ENCODE assay signal across 11 cellular contexts in genomic region chr13:60134376-60134775, GRCh38. TPM values are rescaled to one million over a fixed set of nuclear protein-coding genes. Genes with fewer than 3 reads are reported as not detected.
A peak's percentile ranks its signal among the peaks of the same experiment; 100 is the strongest.
DNase-seq lines count a peak whose midpoint lies in the region; ATAC-seq and TF ChIP-seq lines count a peak whose summit lies in the region.
"Had no signal": no experiment of that assay in that cellular context is flagged by ENCODE, and none has a peak within 500 bp of the region (broad histone marks: within the 10 kb centered on the region; RNA-seq: fewer than 3 reads in every experiment).

No MANE protein-coding gene starts in this region.

- H3K36me3 ChIP-seq in body of pancreas (replicated peaks in 1 of 2; ENCODE audit: insufficient read depth in 1 of 2, low read depth in 2 of 2), result no peaks in the 10 kb centered on the region
- H3K36me3 ChIP-seq: neutrophil had no signal

- in situ Hi-C loops in GM13976 (cut with MboI; ENCODE audit: low sequenced_read_pairs, unreplicated experiment), result no loop called here

- no peaks in the 10 kb centered on the region for H3K9me3 Mint-ChIP-seq in activated CD8-positive, alpha-beta memory T cell treated with anti-CD3 and anti-CD28 coated beads, Interleukin-2, amount 10 ng/mL, durations not matched to agents 7 days and 5 days (ENCODE audit: low read depth)
- no peaks in the 10 kb centered on the region for H3K9me3 Mint-ChIP-seq in central memory CD8-positive, alpha-beta T cell

- DNase-seq in activated CD8-positive, alpha-beta memory T cell treated with anti-CD3 and anti-CD28 coated beads, Interleukin-2, amount 10 ng/mL, durations not matched to agents 7 days and 5 days, result no peak
- no peak for DNase-seq in activated CD8-positive, alpha-beta memory T cell treated with anti-CD3 and anti-CD28 coated beads for 24 hours
- DNase-seq in central memory CD8-positive, alpha-beta T cell (ENCODE audit: low spot score in 2 of 2), result no peak
- no peak for DNase-seq in retinal pigment epithelial cell (ENCODE audit: low read depth)
- no peak for DNase-seq in GM13976 (ENCODE audit: low spot score)
- no peak for DNase-seq in body of pancreas
- DNase-seq in NCI-H510A (lab: John Stamatoyannopoulos, UW), result no peak
- DNase-seq: NCI-H1092 had no signal

- peaks cover 16% of the 10 kb centered on the region for H3K4me1 Mint-ChIP-seq in activated CD8-positive, alpha-beta memory T cell treated with anti-CD3 and anti-CD28 coated beads, Interleukin-2, amount 10 ng/mL, durations not matched to agents 7 days and 5 days
- H3K4me1 Mint-ChIP-seq in central memory CD8-positive, alpha-beta T cell, result peaks cover 8% of the 10 kb centered on the region

- H3K27me3 ChIP-seq in body of pancreas, result no peaks in the 10 kb centered on the region
- H3K27me3 ChIP-seq: neutrophil had no signal

- peak; percentile 47 for ATAC-seq in activated CD8-positive, alpha-beta memory T cell treated with anti-CD3 and anti-CD28 coated beads, Interleukin-2, amount 10 ng/mL, durations not matched to agents 7 days and 5 days
- ATAC-seq in HG02798 (IDR thresholded peaks at IDR 0.05; ENCODE audit: poor library complexity, unreplicated experiment) (peak; percentile 48), body of pancreas (no peak)
- ATAC-seq in central memory CD8-positive, alpha-beta T cell (replicated peaks; ENCODE audit: extremely low read depth, poor library complexity, severe bottlenecking), result peak; percentile 52
- ATAC-seq: Right ventricle myocardium inferior had no signal

- H3K9me3 ChIP-seq in body of pancreas, result no peaks in the 10 kb centered on the region
- H3K9me3 ChIP-seq: neutrophil had no signal

- H3K36me3 Mint-ChIP-seq in activated CD8-positive, alpha-beta memory T cell treated with anti-CD3 and anti-CD28 coated beads, Interleukin-2, amount 10 ng/mL, durations not matched to agents 7 days and 5 days, result peaks cover 14% of the 10 kb centered on the region
- H3K36me3 Mint-ChIP-seq in central memory CD8-positive, alpha-beta T cell (ENCODE audit: insufficient read depth), result peaks cover 2% of the 10 kb centered on the region

- H3K4me3 ChIP-seq in retinal pigment epithelial cell (ENCODE audit: low read length) (no peak overlapping the region), body of pancreas (no peak overlapping the region)

- intact Hi-C loops in body of pancreas (cut with DNase I), result no loop called here

- 85 to 93% methylated on average over 4 of the region's 4 CpGs for whole genome bisulfite sequencing in body of pancreas, 2 donors

- H3K4me3 Mint-ChIP-seq in activated CD8-positive, alpha-beta memory T cell treated with anti-CD3 and anti-CD28 coated beads, Interleukin-2, amount 10 ng/mL, durations not matched to agents 7 days and 5 days, result no peak overlapping the region
- no peak overlapping the region for H3K4me3 Mint-ChIP-seq in central memory CD8-positive, alpha-beta T cell

- CTCF ChIA-PET in activated CD8-positive, alpha-beta memory T cell treated with anti-CD3 and anti-CD28 coated beads, Interleukin-2, amount 10 ng/mL, durations not matched to agents 7 days and 5 days (lab: Charles Lee), result no interaction called here

- no peaks in the 10 kb centered on the region for H3K4me1 ChIP-seq in body of pancreas

- TF ChIP-seq CTCF in retinal pigment epithelial cell (conservative IDR thresholded peaks at IDR 0.05; ENCODE audit: low read depth, low read length) (peak; percentile 28), GM13976 (IDR thresholded peaks at IDR 0.05; ENCODE audit: borderline replicate concordance, control extremely low read depth, extremely low read depth, insufficient read depth, missing control alignments) (no peak), body of pancreas (IDR thresholded peaks at IDR 0.05) (no peak)

- TF ChIP-seq POLR2A in body of pancreas (IDR thresholded peaks at IDR 0.05), result no peak

- no peak overlapping the region for H3K27ac ChIP-seq in body of pancreas
- H3K27ac ChIP-seq: neutrophil had no signal

- H3K27ac Mint-ChIP-seq in activated CD8-positive, alpha-beta memory T cell treated with anti-CD3 and anti-CD28 coated beads, Interleukin-2, amount 10 ng/mL, durations not matched to agents 7 days and 5 days, result no peak overlapping the region
- no peak overlapping the region for H3K27ac Mint-ChIP-seq in central memory CD8-positive, alpha-beta T cell (ENCODE audit: low read depth)

- H3K27me3 Mint-ChIP-seq in activated CD8-positive, alpha-beta memory T cell treated with anti-CD3 and anti-CD28 coated beads, Interleukin-2, amount 10 ng/mL, durations not matched to agents 7 days and 5 days, result no peaks in the 10 kb centered on the region
- H3K27me3 Mint-ChIP-seq in central memory CD8-positive, alpha-beta T cell, result no peaks in the 10 kb centered on the region

RNA-seq across cellular contexts. Expression of gene DIAPH3, which starts 29.4 kb away (rescaled TPM):
- total RNA-seq in activated CD8-positive, alpha-beta memory T cell treated with anti-CD3 and anti-CD28 coated beads, Interleukin-2, amount 10 ng/mL, durations not matched to agents 7 days and 5 days, result 10 to 100 TPM; 24.9 to 34.7 TPM
- total RNA-seq in body of pancreas, result under 1 TPM; 0.33 to 0.78 TPM

Comparison
In these comparisons a context has a peak if more than half of its experiments do, and no peak if none do; other contexts are left out.
1. RNA of gene DIAPH3, which starts 29.4 kb away (total RNA-seq): 24.9 to 34.7 TPM in activated CD8-positive, alpha-beta memory T cell treated with anti-CD3 and anti-CD28 coated beads, Interleukin-2, amount 10 ng/mL, durations not matched to agents 7 days and 5 days; 0.33 to 0.78 TPM in body of pancreas; every median in the first group is over 10 times any median in the second.